In genomic region chr6:168345266-168345665, GRCh38 we compare ENCODE assay signal across 22 cellular contexts. TPM values are rescaled to one million over a fixed set of nuclear protein-coding genes. Genes with fewer than 3 reads are reported as not detected.
DNase-seq lines count a peak whose midpoint lies in the region; ATAC-seq and TF ChIP-seq lines count a peak whose summit lies in the region.
"Had no signal": no experiment of that assay in that cellular context is flagged by ENCODE, and none has a peak within 500 bp of the region (broad histone marks: within the 10 kb centered on the region; RNA-seq: fewer than 3 reads in every experiment).

No MANE protein-coding gene starts in this region.

- ATAC-seq in GM23338 (no peak), WTC11 (no peak), HG03354 (IDR thresholded peaks at IDR 0.05; ENCODE audit: poor library complexity, severe bottlenecking, unreplicated experiment) (no peak)
- ATAC-seq: A549, GM12878, HCT116 had no signal

- peak overlapping the region; percentile 65 for H3K18ac ChIP-seq in neuronal stem cell (ENCODE audit: low read length)

- H2AK5ac ChIP-seq in neuronal stem cell (ENCODE audit: low read depth, low read length): peak overlapping the region; percentile 64

- no peak overlapping the region for H4K91ac ChIP-seq in neuronal stem cell (ENCODE audit: low read depth, low read length, poor library complexity)

- TF ChIP-seq CTCF in GM23338 (conservative IDR thresholded peaks at IDR 0.05; ENCODE audit: low read depth in 2 of 2) (no peak), WTC11 (IDR thresholded peaks at IDR 0.05) (no peak)

- H3K4me1 Mint-ChIP-seq in GM23338 (peaks cover 9% of the 10 kb centered on the region; the same call in 2 of the 3 replicates), WTC11 (peaks cover 7% of the 10 kb centered on the region), immature natural killer cell (peaks cover 39 to 59% of the 10 kb centered on the region in 2 donors)
- H3K4me1 Mint-ChIP-seq: CD14-positive monocyte; CD4-positive, alpha-beta memory T cell had no signal

- H2AFZ ChIP-seq in GM23338 (peak overlapping the region; percentile 32; the same call in 1 of the 2 replicates), neuronal stem cell (ENCODE audit: low read length) (peak overlapping the region; percentile 45)

- no peak overlapping the region for H3K27ac Mint-ChIP-seq in GM23338
- H3K27ac Mint-ChIP-seq in WTC11: peak overlapping the region; percentile 20; the same call in 1 of the 2 replicates
- H3K27ac Mint-ChIP-seq in immature natural killer cell: peak overlapping the region in 5 of 6 donors; percentile 78 to 97 (median 87)
- H3K27ac Mint-ChIP-seq: CD14-positive monocyte; CD4-positive, alpha-beta memory T cell; HFFc6 had no signal

- H3K9me3 Mint-ChIP-seq in GM23338 (no peaks in the 10 kb centered on the region), WTC11 (no peaks in the 10 kb centered on the region), immature natural killer cell (peaks cover 0 to 2% (median 0%) of the 10 kb centered on the region in 6 donors)

- H3K4me2 ChIP-seq in GM23338 (no peak overlapping the region), neuronal stem cell (ENCODE audit: insufficient read depth, low read length, poor library complexity, severe bottlenecking) (no peak overlapping the region)
- H3K4me2 ChIP-seq: A549, BLaER1 had no signal

- H4K20me1 ChIP-seq in GM23338 (replicated peaks; ENCODE audit: insufficient read depth): no peaks in the 10 kb centered on the region
- H4K20me1 ChIP-seq: BLaER1 had no signal

- H3K4me1 ChIP-seq in GM23338 (ENCODE audit: insufficient read depth) (no peaks in the 10 kb centered on the region), neuronal stem cell (ENCODE audit: control insufficient read depth in 2 of 2, insufficient read depth in 1 of 2, low read depth in 1 of 2, low read length in 2 of 2) (peaks cover 1 to 2% of the 10 kb centered on the region in 2 donors)
- H3K4me1 ChIP-seq: A549, BLaER1 had no signal

- CTCF ChIA-PET in WTC11 (lab: Charles Lee): no interaction called here

- H2BK12ac ChIP-seq in neuronal stem cell (ENCODE audit: low read length): peak overlapping the region; percentile 63

- no peaks in the 10 kb centered on the region for H3K36me3 ChIP-seq in GM23338 (ENCODE audit: insufficient read depth)
- no peaks in the 10 kb centered on the region for H3K36me3 ChIP-seq in neuronal stem cell (replicated peaks in 1 of 2; ENCODE audit: control insufficient read depth in 2 of 2, insufficient read depth in 2 of 2, low read length in 2 of 2)
- H3K36me3 ChIP-seq: BLaER1 had no signal

- H3K23ac ChIP-seq in neuronal stem cell (ENCODE audit: low read depth, low read length, poor library complexity): no peak overlapping the region

- peaks cover 9% of the 10 kb centered on the region for H3K27me3 Mint-ChIP-seq in GM23338 (ENCODE audit: insufficient read depth, low read depth, poor library complexity)
- H3K27me3 Mint-ChIP-seq in WTC11 (ENCODE audit: low read depth): no peaks in the 10 kb centered on the region; the same call in 1 of the 2 replicates
- peaks cover 13 to 15% (median 14%) of the 10 kb centered on the region in 3 donors for H3K27me3 Mint-ChIP-seq in immature natural killer cell (ENCODE audit: low read depth in 3 of 3)

- POLR2A ChIA-PET in WTC11 (lab: Charles Lee): interaction anchor here (0.6 kb wide), 1 partner anchor 193 kb away, joined by 3 read pairs; no protein-coding TSS in a partner anchor

- no peak overlapping the region for H3K4ac ChIP-seq in neuronal stem cell (ENCODE audit: low read length)

- H2BK15ac ChIP-seq in neuronal stem cell (ENCODE audit: low read length): peak overlapping the region; percentile 69

- H3K27ac ChIP-seq in GM23338 (ENCODE audit: low read depth) (no peak overlapping the region), neuronal stem cell (replicated peaks; ENCODE audit: low read length) (no peak overlapping the region)
- H3K27ac ChIP-seq: 22Rv1, A549, BLaER1 had no signal

- no peak overlapping the region for H2BK120ac ChIP-seq in neuronal stem cell (ENCODE audit: low read depth, low read length)

- H3K36me3 Mint-ChIP-seq in GM23338 (ENCODE audit: low read depth): no peaks in the 10 kb centered on the region; the same call in 2 of the 3 replicates
- H3K36me3 Mint-ChIP-seq in WTC11: no peaks in the 10 kb centered on the region
- peaks cover 0 to 4% (median 3%) of the 10 kb centered on the region in 3 donors for H3K36me3 Mint-ChIP-seq in immature natural killer cell
- H3K36me3 Mint-ChIP-seq: CD14-positive monocyte; CD4-positive, alpha-beta memory T cell had no signal

- H3K14ac ChIP-seq in neuronal stem cell (ENCODE audit: low read length): no peak overlapping the region

- H3K9ac ChIP-seq in neuronal stem cell (ENCODE audit: low read depth, low read length, poor library complexity): no peak overlapping the region
- H3K9ac ChIP-seq: BLaER1 had no signal

- H3K4me3 Mint-ChIP-seq in GM23338: no peak overlapping the region
- no peak overlapping the region for H3K4me3 Mint-ChIP-seq in WTC11
- H3K4me3 Mint-ChIP-seq in immature natural killer cell: peak overlapping the region in 3 of 5 donors; percentile 18 to 74 (median 69)
- H3K4me3 Mint-ChIP-seq: CD4-positive, alpha-beta memory T cell; HFFc6; IgD-negative memory B cell had no signal

- no peaks in the 10 kb centered on the region for H3K79me2 ChIP-seq in GM23338 (replicated peaks; ENCODE audit: insufficient read depth)

- H3K27me3 ChIP-seq in GM23338 (ENCODE audit: insufficient read depth) (no peaks in the 10 kb centered on the region), neuronal stem cell (ENCODE audit: control insufficient read depth in 3 of 3, insufficient read depth in 3 of 3, low read depth in 1 of 3, low read length in 3 of 3) (no peaks in the 10 kb centered on the region)

- H3K9me3 ChIP-seq in neuronal stem cell (replicated peaks in 1 of 2; ENCODE audit: control insufficient read depth in 2 of 2, insufficient read depth in 1 of 2, low read depth in 1 of 2, low read length in 2 of 2): no peaks in the 10 kb centered on the region
- H3K9me3 ChIP-seq: A549 had no signal

- H3K4me3 ChIP-seq in GM23338 (no peak overlapping the region), neuronal stem cell (ENCODE audit: low read length in 2 of 2) (no peak overlapping the region)
- H3K4me3 ChIP-seq: A549, BLaER1, GM12878 had no signal

- in situ Hi-C loops in ACHN (cut with HindIII; ENCODE audit: low pct_ligation_motif_present, low pct_unique_long_range_greater_than_20kb, low sequenced_read_pairs): no loop called here

- H3K9me2 ChIP-seq in GM23338 (ENCODE audit: insufficient read depth): no peaks in the 10 kb centered on the region

- no peak overlapping the region for H2BK5ac ChIP-seq in neuronal stem cell (ENCODE audit: low read length)

- WGBS in neuronal stem cell (ENCODE audit: extremely low coverage in 2 of 2, insufficient read length in 2 of 2, insufficient replicate concordance in 1 of 2), 2 donors: no CpG with 5 or more reads among the region's 18 CpGs

- H4K8ac ChIP-seq in neuronal stem cell (ENCODE audit: low read depth, low read length): no peak overlapping the region

- no peaks in the 10 kb centered on the region for H3K79me1 ChIP-seq in neuronal stem cell (ENCODE audit: low read depth, low read length)

- no peaks in the 10 kb centered on the region for H3F3A ChIP-seq in GM23338 (replicated peaks; ENCODE audit: low read depth)

- DNase-seq in GM23338 (ENCODE audit: low spot score): no peak
- no peak for DNase-seq in WTC11 (ENCODE audit: low spot score)
- DNase-seq in immature natural killer cell: no peak
- no peak for DNase-seq in neuronal stem cell (ENCODE audit: low spot score)
- DNase-seq in ACHN: no peak
- no peak for DNase-seq in occipital lobe (lab: John Stamatoyannopoulos, UW)
- DNase-seq: CD4-positive, alpha-beta memory T cell; DMS 273 treated with DMSO at 0.1 percent for 48 hours; DND-41; EL; HFFc6 had no signal

TF ChIP-seq in GM23338, 12 proteins besides CTCF, POLR2A, EP300 and RAD21:
- no peak for TF ChIP-seq NANOG (IDR thresholded peaks at IDR 0.05; ENCODE audit: borderline replicate concordance)
- no peak for TF ChIP-seq POLR2AphosphoS5 (IDR thresholded peaks at IDR 0.05; ENCODE audit: low read depth)
- TF ChIP-seq ETS1 (IDR thresholded peaks at IDR 0.05): no peak
- TF ChIP-seq STAT1 (IDR thresholded peaks at IDR 0.05; ENCODE audit: unreplicated experiment): no peak

TF ChIP-seq in WTC11, 78 proteins besides CTCF, POLR2A, EP300 and RAD21:
- TF ChIP-seq KAT7 (CRISPR knock-in tag; IDR thresholded peaks at IDR 0.05; ENCODE audit: borderline replicate concordance) (no peak), FOXP1 (CRISPR knock-in tag; IDR thresholded peaks at IDR 0.05; ENCODE audit: borderline replicate concordance) (no peak)

RNA-seq across cellular contexts. Expression of gene DACT2, which starts 25.7 kb away (rescaled TPM):
- total RNA-seq in GM23338 (2014; rRNA removed; shearing (Covaris generic)): 7.3 and 10.6 TPM in 2 replicates
- 1.5 and 1.8 TPM in 2 replicates for polyA plus RNA-seq in GM23338 (2016; fragmentation: Nextera tagmentation; extraction: Ambion mirVana)
- total RNA-seq in WTC11 (2021): 3.4 to 4.9 TPM (median 3.8 TPM) in 3 replicates
- not detected for polyA plus RNA-seq in immature natural killer cell
- polyA plus RNA-seq in neuronal stem cell (2013, experiment 1 of 2): 0.46 TPM
- polyA plus RNA-seq in neuronal stem cell (2013, experiment 2 of 2): 0.51 TPM
- total RNA-seq in occipital lobe: 0.62 TPM
- total RNA-seq: CD4-positive, alpha-beta memory T cell; G401; GM12878; HepG2; HFFc6 had no signal
- polyA plus RNA-seq: AG04450; CD14-positive monocyte; CD4-positive, alpha-beta memory T cell; GM12878; IgD-negative memory B cell had no signal

Comparison
In these comparisons a context has a peak if more than half of its experiments do, and no peak if none do; other contexts are left out.
1. H3K4me3 Mint-ChIP-seq: peak in immature natural killer cell (3 of 5); none in GM23338 (single experiment) and WTC11 (single experiment).